In the genomic region with DNA sequence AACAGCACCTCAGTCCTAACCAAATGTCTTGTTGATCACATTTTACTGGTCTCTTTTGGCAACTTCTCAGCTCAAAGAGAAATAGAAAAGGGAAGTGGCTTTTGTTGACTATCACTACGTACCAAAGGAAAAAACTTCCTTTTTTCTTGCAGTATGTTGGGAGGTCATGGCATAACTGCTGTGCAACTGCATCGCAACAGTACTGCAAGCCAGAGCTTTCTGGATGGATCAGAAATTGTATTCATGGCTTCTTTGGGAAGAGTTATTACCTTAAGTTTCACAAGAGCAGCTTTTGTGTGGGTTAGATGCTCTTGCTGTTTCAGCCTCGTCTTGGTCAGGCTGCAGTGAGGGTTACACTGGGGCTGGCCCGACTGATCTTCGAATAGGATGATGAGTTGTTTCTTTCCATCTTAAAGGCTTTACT, we compare ENCODE assay signal across 9 cellular contexts.
DNase-seq lines count a peak whose midpoint lies in the region; ATAC-seq, FAIRE-seq and TF ChIP-seq lines count a peak whose summit lies in the region.
"Had no signal": no experiment of that assay in that cellular context is flagged by ENCODE, and none has a peak within 500 bp of the region (broad histone marks: within the 10 kb centered on the region; RNA-seq: fewer than 3 reads in every experiment).

No MANE protein-coding gene starts in this region.

- TF ChIP-seq CTCF in kidney (IDR thresholded peaks at IDR 0.05; ENCODE audit: borderline replicate concordance, extremely low read depth, insufficient read depth): no peak

- H3K9me3 ChIP-seq in muscle layer of duodenum (ENCODE audit: control insufficient read depth in 1 of 2, low read length in 2 of 2) (no peaks in the 10 kb centered on the region), kidney (ENCODE audit: control insufficient read depth in 1 of 2, low read length in 2 of 2) (no peaks in the 10 kb centered on the region)

- peak; percentile 89 for DNase-seq in SIG-M5 treated with dmso at 0.1 percent for 504 hours (lab: John Stamatoyannopoulos, UW; ENCODE audit: unreplicated experiment)
- DNase-seq in NCI-H1694 treated with DMSO at 0.1 percent for 48 hours (lab: John Stamatoyannopoulos, UW): no peak
- no peak for DNase-seq in kidney
- no peak for DNase-seq in occipital lobe (lab: John Stamatoyannopoulos, UW)
- DNase-seq in HCEC 1CT: no peak
- DNase-seq: naive thymus-derived CD8-positive, alpha-beta T cell had no signal

- H3K4me3 ChIP-seq in muscle layer of duodenum (ENCODE audit: low read depth in 1 of 2, low read length in 2 of 2) (no peak overlapping the region), kidney (ENCODE audit: low read length in 2 of 2) (no peak overlapping the region)

- peaks cover 11 to 14% of the 10 kb centered on the region in 2 donors for H3K36me3 ChIP-seq in muscle layer of duodenum (ENCODE audit: control insufficient read depth in 1 of 2, insufficient read depth in 2 of 2, low read length in 2 of 2)
- no peaks in the 10 kb centered on the region for H3K36me3 ChIP-seq in kidney (ENCODE audit: control insufficient read depth in 1 of 2, insufficient read depth in 2 of 2, low read length in 2 of 2)

- H3K27ac ChIP-seq in muscle layer of duodenum (ENCODE audit: low read length): peak overlapping the region; percentile 70
- H3K27ac ChIP-seq in kidney (ENCODE audit: low read depth in 2 of 2, low read length in 2 of 2): no peak overlapping the region

- peak; percentile 33 for ATAC-seq in GM18508 (IDR thresholded peaks at IDR 0.05; ENCODE audit: insufficient read depth, unreplicated experiment)
- ATAC-seq in HG02678 (IDR thresholded peaks at IDR 0.05; ENCODE audit: unreplicated experiment): peak; percentile 43

- no peak for FAIRE-seq in kidney (lab: Jason Lieb, UNC)

- intact Hi-C loops in kidney (cut with DNase I): no loop called here

- peaks cover 0 to 15% of the 10 kb centered on the region in 2 donors for H3K4me1 ChIP-seq in muscle layer of duodenum (ENCODE audit: control insufficient read depth in 1 of 2, insufficient read depth in 2 of 2, low read length in 2 of 2)
- H3K4me1 ChIP-seq in kidney (ENCODE audit: control insufficient read depth in 1 of 2, insufficient read depth in 1 of 2, low read depth in 1 of 2, low read length in 2 of 2): peaks cover 1 to 2% of the 10 kb centered on the region in 2 donors

- H3K27me3 ChIP-seq in muscle layer of duodenum (ENCODE audit: low read depth, low read length): no peaks in the 10 kb centered on the region

- H3K9ac ChIP-seq in kidney (ENCODE audit: low read length in 2 of 2): no peak overlapping the region
